1 cellular context compared by ENCODE assay signal in genomic region chr10:17764142-17764541, GRCh38.
TF ChIP-seq lines count a peak whose summit lies in the region.

No MANE protein-coding gene starts in this region.

TF ChIP-seq in endothelial cell of umbilical vein, 7 proteins besides CTCF, POLR2A, EP300 and RAD21:
- TF ChIP-seq MAX (IDR thresholded peaks at IDR 0.05; ENCODE audit: insufficient read depth, insufficient read length): no peak
- no peak for TF ChIP-seq JUN (IDR thresholded peaks at IDR 0.05; ENCODE audit: borderline replicate concordance, insufficient read depth, insufficient read length, low read depth)
